In genomic region chr1:15974855-15975254, GRCh38 we compare ENCODE assay signal across 9 cellular contexts. TPM values are rescaled to one million over a fixed set of nuclear protein-coding genes. Genes with fewer than 3 reads are reported as not detected.
DNase-seq lines count a peak whose midpoint lies in the region; ATAC-seq, FAIRE-seq and TF ChIP-seq lines count a peak whose summit lies in the region.
"Had no signal": no experiment of that assay in that cellular context is flagged by ENCODE, and none has a peak within 500 bp of the region (broad histone marks: within the 10 kb centered on the region; RNA-seq: fewer than 3 reads in every experiment).

No MANE protein-coding gene starts in this region.

- dilution Hi-C loops in keratinocyte (cut with MboI; ENCODE audit: extremely low pct_ligation_motif_present, low sequenced_read_pairs): no loop called here

- H3K9me1 ChIP-seq in keratinocyte (ENCODE audit: control insufficient read depth, extremely low read depth, insufficient read depth, low read length): no peaks in the 10 kb centered on the region

- TF ChIP-seq CTCF in keratinocyte (optimal IDR thresholded peaks at IDR 0.05 in 1 of 3, IDR thresholded peaks at IDR 0.05 in 1 of 3, conservative IDR thresholded peaks at IDR 0.05 in 1 of 3; ENCODE audit: extremely low read depth in 1 of 3, insufficient read depth in 2 of 3, low read length in 3 of 3): no peak

- H3K9me3 ChIP-seq in ES-I3 (ENCODE audit: control insufficient read depth, insufficient read depth, low read length) (no peaks in the 10 kb centered on the region), keratinocyte (ENCODE audit: control insufficient read depth, low read depth, low read length) (no peaks in the 10 kb centered on the region)

- H3K9ac ChIP-seq in ES-I3 (ENCODE audit: low read depth, low read length) (peak overlapping the region; percentile 66), keratinocyte (ENCODE audit: control insufficient read depth, extremely low read depth, insufficient read depth, low read length) (peak overlapping the region; percentile 79)

- no peaks in the 10 kb centered on the region for H3K36me3 ChIP-seq in ES-I3 (ENCODE audit: insufficient read depth, low read length)
- H3K36me3 ChIP-seq in keratinocyte (ENCODE audit: control insufficient read depth in 2 of 2, extremely low read depth in 1 of 2, insufficient read depth in 2 of 2, low read length in 2 of 2): peaks cover 7 to 12% of the 10 kb centered on the region in 2 experiments

- peak overlapping the region; percentile 99 for H3K4me2 ChIP-seq in keratinocyte (ENCODE audit: control insufficient read depth, extremely low read depth, insufficient read depth, low read depth, low read length)

- H3K79me2 ChIP-seq in keratinocyte (ENCODE audit: control insufficient read depth, insufficient read depth, low read length): peaks cover 39% of the 10 kb centered on the region

- no peaks in the 10 kb centered on the region for H4K20me1 ChIP-seq in keratinocyte (ENCODE audit: control insufficient read depth, extremely low read depth, insufficient read depth, low read length)

- H3K4me1 ChIP-seq in ES-I3 (ENCODE audit: insufficient read depth, low read length) (0 out of 2 replicates have a peak, but pooled peaks cover 4% of the 10 kb centered on the region), keratinocyte (ENCODE audit: control insufficient read depth, extremely low read depth, insufficient read depth, low read length) (peaks cover 9% of the 10 kb centered on the region)

- H3K27ac ChIP-seq in keratinocyte (ENCODE audit: control insufficient read depth, insufficient read depth, low read length): peak overlapping the region; percentile 74
- H3K27ac ChIP-seq in temporal lobe (ENCODE audit: low read depth, low read length): peak overlapping the region; percentile 79

- H3K4me3 ChIP-seq in keratinocyte (ENCODE audit: control insufficient read depth in 2 of 3, extremely low read depth in 1 of 3, insufficient read depth in 2 of 3, low read depth in 1 of 3, low read length in 3 of 3): peak overlapping the region; percentile 75 to 91 (median 81)

- peak; percentile 54 to 65 for DNase-seq in activated T-cell treated with anti-CD3 and anti-CD28 coated beads, Interleukin-2, amount 50 U/mL, for 48 hours
- DNase-seq in keratinocyte (ENCODE audit: low read depth, low spot score) (no peak), NCI-H1436 treated with DMSO at 0.1 percent for 48 hours (lab: John Stamatoyannopoulos, UW) (no peak), GOT3 (lab: John Stamatoyannopoulos, UW) (no peak), pons (ENCODE audit: low spot score) (no peak)

- ATAC-seq in HG02571 (IDR thresholded peaks at IDR 0.05; ENCODE audit: unreplicated experiment): peak; percentile 25

- H2AFZ ChIP-seq in keratinocyte (ENCODE audit: control insufficient read depth, low read length): no peak overlapping the region

- no peak for FAIRE-seq in keratinocyte (lab: Jason Lieb, UNC)

- no peaks in the 10 kb centered on the region for H3K27me3 ChIP-seq in keratinocyte (ENCODE audit: control insufficient read depth, extremely low read depth, insufficient read depth, low read length)

RNA-seq across cellular contexts. Expression of gene ZBTB17, which starts 1.0 kb away (rescaled TPM):
- polyA plus RNA-seq in keratinocyte: 18.4 to 46.0 TPM (median 19.7 TPM) in 3 replicates
- 19.9 TPM for polyA plus RNA-seq in keratinocyte (2011; ENCODE audit: low read depth)
- 14.4 and 22.8 TPM in 2 replicates for polyA plus RNA-seq in keratinocyte (2011; cell fraction: cytosol; rRNA removed)
- 54.4 and 73.4 TPM in 2 replicates for polyA plus RNA-seq in keratinocyte (2011; cell fraction: nucleus; rRNA removed)
- polyA plus RNA-seq in keratinocyte (2012; ENCODE audit: low replicate concordance): 17.7 and 30.4 TPM in 2 replicates
- 30.1 to 46.5 TPM (median 44.2 TPM) in 3 replicates for polyA minus RNA-seq in keratinocyte
- polyA minus RNA-seq in keratinocyte (2011; cell fraction: cytosol; rRNA and poly(A)+ RNA removed): 45.1 TPM
- polyA minus RNA-seq in keratinocyte (2011; cell fraction: nucleus; rRNA and poly(A)+ RNA removed): 27.1 and 27.3 TPM in 2 replicates
- 26.3 TPM for total RNA-seq in temporal lobe

RNA-seq across cellular contexts. Expression of gene SRARP, which starts 29.2 kb away (rescaled TPM):
- not detected in 3 replicates for polyA plus RNA-seq in keratinocyte
- polyA plus RNA-seq in keratinocyte (2011; ENCODE audit: low read depth): not detected
- not detected in 2 replicates for polyA plus RNA-seq in keratinocyte (2011; cell fraction: cytosol; rRNA removed)
- not detected in 2 replicates for polyA plus RNA-seq in keratinocyte (2011; cell fraction: nucleus; rRNA removed)
- polyA plus RNA-seq in keratinocyte (2012; ENCODE audit: low replicate concordance): not detected in 2 replicates
- 0.06 to 0.13 TPM in 2 of 3 replicates, not detected in the other for polyA minus RNA-seq in keratinocyte
- not detected for polyA minus RNA-seq in keratinocyte (2011; cell fraction: cytosol; rRNA and poly(A)+ RNA removed)
- polyA minus RNA-seq in keratinocyte (2011; cell fraction: nucleus; rRNA and poly(A)+ RNA removed): not detected in 2 replicates
- 1.5 TPM for total RNA-seq in temporal lobe
- total RNA-seq: NCI-H460 had no signal

RNA-seq across cellular contexts. Expression of gene HSPB7, which starts 43.0 kb away (rescaled TPM):
- 0.03 to 0.05 TPM in 2 of 3 replicates, not detected in the other for polyA plus RNA-seq in keratinocyte
- not detected for polyA plus RNA-seq in keratinocyte (2011; ENCODE audit: low read depth)
- not detected in 2 replicates for polyA plus RNA-seq in keratinocyte (2011; cell fraction: cytosol; rRNA removed)
- polyA plus RNA-seq in keratinocyte (2011; cell fraction: nucleus; rRNA removed): not detected in 2 replicates
- polyA plus RNA-seq in keratinocyte (2012; ENCODE audit: low replicate concordance): not detected in 2 replicates
- polyA minus RNA-seq in keratinocyte: 0.46 TPM in 1 of 3 replicates, not detected in the others
- not detected for polyA minus RNA-seq in keratinocyte (2011; cell fraction: cytosol; rRNA and poly(A)+ RNA removed)
- not detected in 2 replicates for polyA minus RNA-seq in keratinocyte (2011; cell fraction: nucleus; rRNA and poly(A)+ RNA removed)
- total RNA-seq in temporal lobe: not detected
- total RNA-seq: NCI-H460 had no signal

RNA-seq across cellular contexts. Expression of gene CLCNKA, which starts 47.0 kb away (rescaled TPM):
- not detected in 3 replicates for polyA plus RNA-seq in keratinocyte
- polyA plus RNA-seq in keratinocyte (2011; ENCODE audit: low read depth): not detected
- polyA plus RNA-seq in keratinocyte (2011; cell fraction: cytosol; rRNA removed): not detected in 2 replicates
- polyA plus RNA-seq in keratinocyte (2011; cell fraction: nucleus; rRNA removed): not detected in 2 replicates
- not detected in 2 replicates for polyA plus RNA-seq in keratinocyte (2012; ENCODE audit: low replicate concordance)
- polyA minus RNA-seq in keratinocyte: not detected in 3 replicates
- polyA minus RNA-seq in keratinocyte (2011; cell fraction: cytosol; rRNA and poly(A)+ RNA removed): not detected
- not detected in 2 replicates for polyA minus RNA-seq in keratinocyte (2011; cell fraction: nucleus; rRNA and poly(A)+ RNA removed)
- total RNA-seq in temporal lobe: not detected
- total RNA-seq: NCI-H460 had no signal

Comparison
In these comparisons a context has a peak if more than half of its experiments do, and no peak if none do; other contexts are left out.
1. DNase-seq: peak in activated T-cell treated with anti-CD3 and anti-CD28 coated beads, Interleukin-2, amount 50 U/mL, for 48 hours (2 of 2); none in keratinocyte (single experiment), NCI-H1436 treated with DMSO at 0.1 percent for 48 hours (single experiment), GOT3 (single experiment) and pons (single experiment).